ENCODE assay signal across 18 cellular contexts in genomic region chr2:159206736-159207380, GRCh38.
"Had no signal": no experiment of that assay in that cellular context is flagged by ENCODE, and none has a peak within 500 bp of the region (broad histone marks: within the 10 kb centered on the region; RNA-seq: fewer than 3 reads in every experiment).

No MANE protein-coding gene starts in this region.

- H3K27me3 Mint-ChIP-seq: activated CD4-positive, alpha-beta T cell treated with anti-CD3 and anti-CD28 coated beads, Interleukin-2, amount 10 ng/mL, durations not matched to agents 7 days and 5 days; activated naive CD4-positive, alpha-beta T cell treated with anti-CD3 and anti-CD28 coated beads, Interleukin-2, amount 50 U/mL, for 24 hours; naive thymus-derived CD8-positive, alpha-beta T cell; stimulated activated naive CD8-positive, alpha-beta T cell treated with anti-CD3 and anti-CD28 coated beads, Interleukin-15, amount 100 ng/mL, for 72 hours had no signal

- H3K4me3 ChIP-seq: body of pancreas, dorsolateral prefrontal cortex, esophagus muscularis mucosa, lower lobe of right lung, testis had no signal

- ATAC-seq: body of pancreas; foreskin keratinocyte; lower lobe of right lung; naive thymus-derived CD8-positive, alpha-beta T cell; stimulated activated naive CD8-positive, alpha-beta T cell treated with anti-CD3 and anti-CD28 coated beads, Interleukin-15, amount 100 ng/mL, for 72 hours had no signal

- H3K9me3 ChIP-seq: body of pancreas, esophagus muscularis mucosa, lower lobe of right lung, testis had no signal

- H3K27ac Mint-ChIP-seq: activated CD4-positive, alpha-beta T cell treated with anti-CD3 and anti-CD28 coated beads, Interleukin-2, amount 10 ng/mL, durations not matched to agents 7 days and 5 days; activated naive CD4-positive, alpha-beta T cell treated with anti-CD3 and anti-CD28 coated beads, Interleukin-2, amount 50 U/mL, for 24 hours; activated T-helper 2 cell treated with anti-CD3 and anti-CD28 coated beads, Interferon-gamma antibody, Interleukin-2, Interleukin-4, amounts not matched to agents 10 μg/mL and 5 μg/mL and 100 μg/mL, durations not matched to agents 14 hours and 24 hours and 36 hours; stimulated activated naive CD8-positive, alpha-beta T cell treated with anti-CD3 and anti-CD28 coated beads, Interleukin-15, amount 100 ng/mL, for 72 hours had no signal

- H3K9me3 Mint-ChIP-seq: activated CD4-positive, alpha-beta T cell treated with anti-CD3 and anti-CD28 coated beads, Interleukin-2, amount 10 ng/mL, durations not matched to agents 7 days and 5 days; activated naive CD4-positive, alpha-beta T cell treated with anti-CD3 and anti-CD28 coated beads, Interleukin-2, amount 50 U/mL, for 24 hours; activated T-helper 2 cell treated with anti-CD3 and anti-CD28 coated beads, Interferon-gamma antibody, Interleukin-2, Interleukin-4, amounts not matched to agents 10 μg/mL and 5 μg/mL and 100 μg/mL, durations not matched to agents 14 hours and 24 hours and 36 hours; naive thymus-derived CD8-positive, alpha-beta T cell; stimulated activated naive CD8-positive, alpha-beta T cell treated with anti-CD3 and anti-CD28 coated beads, Interleukin-15, amount 100 ng/mL, for 72 hours had no signal

- H3K4me3 Mint-ChIP-seq: activated CD4-positive, alpha-beta T cell treated with anti-CD3 and anti-CD28 coated beads, Interleukin-2, amount 10 ng/mL, durations not matched to agents 7 days and 5 days; activated naive CD4-positive, alpha-beta T cell treated with anti-CD3 and anti-CD28 coated beads, Interleukin-2, amount 50 U/mL, for 24 hours; stimulated activated naive CD8-positive, alpha-beta T cell treated with anti-CD3 and anti-CD28 coated beads, Interleukin-15, amount 100 ng/mL, for 72 hours had no signal

- H3K27me3 ChIP-seq: body of pancreas, dorsolateral prefrontal cortex, esophagus muscularis mucosa, foreskin keratinocyte, testis had no signal

- H3K4me1 ChIP-seq: foreskin keratinocyte, testis had no signal

- DNase-seq: activated CD4-positive, alpha-beta T cell treated with anti-CD3 and anti-CD28 coated beads, Interleukin-2, amount 10 ng/mL, durations not matched to agents 7 days and 5 days; activated CD4-positive, CD25-positive, alpha-beta regulatory T cell; activated CD8-positive, alpha-beta memory T cell treated with anti-CD3 and anti-CD28 coated beads for 24 hours; amniotic stem cell; body of pancreas; cerebellar nuclear complex; dorsolateral prefrontal cortex; foreskin keratinocyte; kidney glomerular epithelial cell; lower lobe of right lung; naive thymus-derived CD8-positive, alpha-beta T cell; stimulated activated CD4-positive, alpha-beta T cell treated with anti-CD3 and anti-CD28 coated beads, Interleukin-4, amount 100 ng/mL, for 4 hours; stimulated activated naive CD8-positive, alpha-beta T cell treated with anti-CD3 and anti-CD28 coated beads, Interleukin-15, amount 100 ng/mL, for 72 hours; T-helper 2 cell; testis had no signal

- H3K27ac ChIP-seq: body of pancreas, dorsolateral prefrontal cortex, esophagus muscularis mucosa, foreskin keratinocyte, lower lobe of right lung, testis had no signal

- H3K36me3 Mint-ChIP-seq: activated naive CD4-positive, alpha-beta T cell treated with anti-CD3 and anti-CD28 coated beads, Interleukin-2, amount 50 U/mL, for 24 hours; naive thymus-derived CD8-positive, alpha-beta T cell had no signal
